Comparison of ENCODE assay signal across 5 cellular contexts in the genomic region with DNA sequence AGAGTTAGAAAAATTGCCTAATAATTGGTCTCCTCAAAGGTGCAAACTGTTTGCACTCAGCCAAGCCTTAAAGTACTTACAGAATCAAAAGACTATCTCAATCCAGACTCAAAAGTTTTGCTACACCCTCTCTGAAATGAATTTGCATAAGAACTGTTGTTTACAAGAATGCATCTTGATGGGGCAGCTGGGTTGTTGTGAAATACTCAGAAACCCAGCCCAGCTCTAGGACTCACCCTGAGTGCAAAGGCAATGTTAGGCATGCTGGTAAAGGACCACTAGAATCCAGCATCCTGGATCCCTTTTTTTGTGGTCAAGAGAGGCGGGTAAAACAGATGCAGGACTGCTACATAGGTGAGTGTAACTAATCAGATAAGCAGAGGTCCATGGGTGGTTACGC.
"Had no signal": no experiment of that assay in that cellular context is flagged by ENCODE, and none has a peak within 500 bp of the region (broad histone marks: within the 10 kb centered on the region; RNA-seq: fewer than 3 reads in every experiment).

No MANE protein-coding gene starts in this region.

- FAIRE-seq: H54, HTR-8/SVneo had no signal

- DNase-seq: GOT3, H9, HCEC 1CT had no signal
